Comparison of ENCODE assay signal across 7 cellular contexts in genomic region chr14:53916239-53916638, GRCh38. TPM values are rescaled to one million over a fixed set of nuclear protein-coding genes. Genes with fewer than 3 reads are reported as not detected.
"Had no signal": no experiment of that assay in that cellular context is flagged by ENCODE, and none has a peak within 500 bp of the region (broad histone marks: within the 10 kb centered on the region; RNA-seq: fewer than 3 reads in every experiment).

No MANE protein-coding gene starts in this region.

- H3K36me3 Mint-ChIP-seq: IgD-negative memory B cell had no signal

- H3K4me3 ChIP-seq: K562 had no signal

- H3K27ac Mint-ChIP-seq: IgD-negative memory B cell had no signal

- H3K27me3 Mint-ChIP-seq: IgD-negative memory B cell had no signal

- H3K4me3 Mint-ChIP-seq: IgD-negative memory B cell had no signal

- ATAC-seq: K562 had no signal

- DNase-seq: IMR-90, KBM-7, KG1 had no signal

- H3K4me1 Mint-ChIP-seq: IgD-negative memory B cell had no signal

- FAIRE-seq: HTR-8/SVneo, K562 had no signal

- H3K27ac ChIP-seq: HL-60 had no signal

RNA-seq across cellular contexts. Expression of gene BMP4, which starts 40.4 kb away (rescaled TPM):
- total RNA-seq: K562 had no signal
- polyA plus RNA-seq: IgD-negative memory B cell, K562 had no signal
